Comparison of ENCODE assay signal across 12 cellular contexts in the genomic region with DNA sequence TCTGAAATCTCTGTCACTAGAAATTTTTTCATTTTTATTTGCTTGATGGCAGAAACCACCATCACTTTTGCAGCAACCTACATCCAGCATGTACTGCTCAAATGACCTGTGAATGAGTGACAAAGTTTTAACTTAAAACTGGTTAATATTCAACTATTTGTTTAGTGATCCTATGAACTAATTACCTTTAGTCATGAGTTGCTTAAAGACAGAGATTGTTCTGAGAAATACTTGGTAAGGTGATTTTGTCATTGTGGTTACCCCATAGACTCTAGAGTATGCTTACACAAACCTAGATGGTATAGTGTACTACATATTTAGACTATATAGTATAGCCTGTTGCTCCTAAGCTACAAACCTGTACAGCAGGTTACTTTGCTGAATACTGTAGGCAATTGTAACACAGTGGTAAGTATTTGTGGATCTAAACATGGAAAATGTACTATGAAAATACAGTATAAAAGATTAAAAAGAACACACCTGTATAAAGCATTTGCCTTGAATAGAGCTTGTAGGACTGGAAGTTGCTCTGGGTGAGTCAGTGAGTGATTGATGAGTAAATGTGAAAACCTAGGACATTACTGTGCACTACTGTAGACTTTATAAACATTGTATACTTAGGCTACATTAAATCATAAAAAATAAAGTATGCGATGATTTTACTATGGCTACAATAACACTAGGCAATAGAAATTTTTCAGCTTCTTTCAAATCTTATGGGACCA.
DNase-seq lines count a peak whose midpoint lies in the region; ATAC-seq, FAIRE-seq and TF ChIP-seq lines count a peak whose summit lies in the region.
"Had no signal": no experiment of that assay in that cellular context is flagged by ENCODE, and none has a peak within 500 bp of the region (broad histone marks: within the 10 kb centered on the region; RNA-seq: fewer than 3 reads in every experiment).

No MANE protein-coding gene starts in this region.

- DNase-seq in small intestine (peak; percentile 17), prostate gland (ENCODE audit: low spot score) (no peak), Right ventricle myocardium inferior (ENCODE audit: missing footprints) (no peak)
- DNase-seq in stimulated activated CD4-positive, alpha-beta T cell treated with anti-CD3 and anti-CD28 coated beads, Interleukin-4, amount 100 ng/mL, for 1 hour: no peak
- DNase-seq: CD4-positive, CD25-positive, alpha-beta regulatory T cell; left ventricle myocardium superior; NCI-H2171 treated with DMSO at 0.1 percent for 48 hours; nephron progenitor cell; testis had no signal

- H3K4me3 ChIP-seq in small intestine (ENCODE audit: low read depth in 1 of 2, low read length in 2 of 2): no peak overlapping the region
- H3K4me3 ChIP-seq in prostate gland: no peak overlapping the region
- H3K4me3 ChIP-seq: testis had no signal

- no peak for FAIRE-seq in small intestine (lab: Jason Lieb, UNC)

- no peak for TF ChIP-seq POLR2A in prostate gland (IDR thresholded peaks at IDR 0.05)

- no peaks in the 10 kb centered on the region for H3K36me3 ChIP-seq in small intestine (ENCODE audit: control insufficient read depth in 2 of 2, insufficient read depth in 2 of 2, low read length in 2 of 2)
- no peaks in the 10 kb centered on the region for H3K36me3 ChIP-seq in prostate gland

- H3K4me1 ChIP-seq in small intestine (ENCODE audit: control insufficient read depth in 2 of 2, insufficient read depth in 1 of 2, low read depth in 1 of 2, low read length in 1 of 2): no peaks in the 10 kb centered on the region
- H3K4me1 ChIP-seq in prostate gland (replicated peaks): no peaks in the 10 kb centered on the region
- H3K4me1 ChIP-seq: testis had no signal

- no peak overlapping the region for H3K27ac ChIP-seq in small intestine (ENCODE audit: low read depth in 1 of 2, low read length in 1 of 2)
- no peak overlapping the region for H3K27ac ChIP-seq in prostate gland
- H3K27ac ChIP-seq: testis had no signal

- H3K9me3 ChIP-seq in small intestine (ENCODE audit: control insufficient read depth, low read depth) (no peaks in the 10 kb centered on the region), prostate gland (no peaks in the 10 kb centered on the region)
- H3K9me3 ChIP-seq: testis had no signal

- H3K27me3 ChIP-seq in small intestine (ENCODE audit: control insufficient read depth in 2 of 2, insufficient read depth in 2 of 2, low read length in 2 of 2) (no peaks in the 10 kb centered on the region), prostate gland (replicated peaks; ENCODE audit: insufficient read depth) (no peaks in the 10 kb centered on the region)
- H3K27me3 ChIP-seq: testis had no signal

- TF ChIP-seq CTCF in prostate gland (IDR thresholded peaks at IDR 0.05): no peak

- intact Hi-C loops in prostate gland (cut with DNase I) (no loop called here), Right ventricle myocardium inferior (cut with DNase I) (no loop called here)

- ATAC-seq in GM19372 (IDR thresholded peaks at IDR 0.05; ENCODE audit: low read depth, unreplicated experiment) (peak; percentile 64), HG02759 (IDR thresholded peaks at IDR 0.05; ENCODE audit: unreplicated experiment) (peak; percentile 95), HG03457 (IDR thresholded peaks at IDR 0.05; ENCODE audit: unreplicated experiment) (peak; percentile 94), Right ventricle myocardium inferior (no peak)
- ATAC-seq: left ventricle myocardium superior had no signal

- 79 to 89% (median 82%) methylated on average over 1 of the region's 1 CpG for WGBS in small intestine, 3 donors
- 84% methylated on average over 1 of the region's 1 CpG for whole genome bisulfite sequencing in prostate gland
